In genomic region chr1:150067184-150068182, GRCh38 we compare ENCODE assay signal across 8 cellular contexts. TPM values are rescaled to one million over a fixed set of nuclear protein-coding genes. Genes with fewer than 3 reads are reported as not detected.
DNase-seq lines count a peak whose midpoint lies in the region; ATAC-seq and TF ChIP-seq lines count a peak whose summit lies in the region.

VPS45 (plus strand) TSS chr1:150067776; CDS start chr1:150067858, 82 bp downstream.

- ATAC-seq in GM18867 (IDR thresholded peaks at IDR 0.05; ENCODE audit: unreplicated experiment) (peak; percentile 93), HG03108 (IDR thresholded peaks at IDR 0.05; ENCODE audit: unreplicated experiment) (peak; percentile 90), activated B cell treated with CpG ODN at 0.5 μM for 24 hours (ENCODE audit: low read depth) (peak; percentile 86)

- H3K4me1 ChIP-seq in A673 (ENCODE audit: insufficient read depth, low read length, poor library complexity, severe bottlenecking): peaks cover 23% of the 10 kb centered on the region

- TF ChIP-seq CTCF in A673 (conservative IDR thresholded peaks at IDR 0.05; ENCODE audit: low read depth, low read length) (no peak), activated B cell treated with CpG ODN at 0.5 μM for 24 hours (IDR thresholded peaks at IDR 0.05) (no peak)

- intact Hi-C loops in A673 (cut with micrococcal nuclease; ENCODE audit: unreplicated experiment): loop anchor here (2.0 kb wide), 1 partner anchor 181 kb away; a partner anchor contains a TSS
- intact Hi-C loops in activated B cell treated with CpG ODN at 0.5 μM for 24 hours (cut with micrococcal nuclease): loop anchor here (1.0 to 5.0 kb wide), 3 partner anchors 93 to 215 kb away; partner anchors contain the start of gene CIART

- CTCF ChIA-PET in A673 (lab: Charles Lee) (interaction anchor here (0.6 to 1.1 kb wide), 2 partner anchors 104 to 434 kb away, joined by 3 to 4 read pairs; no protein-coding TSS in a partner anchor), activated B cell treated with CpG ODN at 0.5 μM for 24 hours (lab: Charles Lee) (interaction anchor here (1.2 to 7.7 kb wide), 6 partner anchors 14 to 120 kb away, joined by 4 to 131 read pairs (median 10); no protein-coding TSS in a partner anchor)

- peaks cover 31% of the 10 kb centered on the region for H3K4me1 Mint-ChIP-seq in activated B cell treated with CpG ODN at 0.5 μM for 24 hours

- H3K4me3 ChIP-seq in A673 (ENCODE audit: low read depth, low read length, poor library complexity, severe bottlenecking): peak within 1 kb of the TSS; percentile 67

- H3K27me3 Mint-ChIP-seq in activated B cell treated with CpG ODN at 0.5 μM for 24 hours: no peaks in the 10 kb centered on the region

- DNase-seq in A673 (ENCODE audit: low spot score) (peak; percentile 98), NCI-H2227 treated with DMSO at 0.1 percent for 48 hours (lab: John Stamatoyannopoulos, UW) (peak; percentile 92), activated B cell treated with CpG ODN at 0.5 μM for 24 hours (peak; percentile 71), caudate nucleus (lab: John Stamatoyannopoulos, UW) (peak; percentile 44 to 95 (median 86)), iris pigment epithelial cell (ENCODE audit: low read depth) (peak; percentile 91)
- DNase-seq in stimulated activated CD4-positive, alpha-beta T cell treated with anti-CD3 and anti-CD28 coated beads, Interleukin-12 subunit alpha, Interleukin-12 subunit beta, amount 100 ng/mL, for 4 hours: peak; percentile 76

- H3K27ac ChIP-seq in A673 (ENCODE audit: low read depth, low read length, poor library complexity, severe bottlenecking) (peak within 1 kb of the TSS; percentile 97), caudate nucleus (ENCODE audit: low read depth, low read length) (peak within 1 kb of the TSS; percentile 95)

- peak within 1 kb of the TSS; percentile 95 for H3K27ac Mint-ChIP-seq in activated B cell treated with CpG ODN at 0.5 μM for 24 hours

- POLR2A ChIA-PET in A673 (lab: Charles Lee; ENCODE audit: low non-redundant PET): interaction anchor here (0.6 to 0.7 kb wide), 2 partner anchors 82 to 104 kb away, joined by 4 read pairs; partner anchors contain the start of gene PLEKHO1
- POLR2A ChIA-PET in activated B cell treated with CpG ODN at 0.5 μM for 24 hours (lab: Charles Lee): interaction anchor here (0.5 to 5.4 kb wide), 19 partner anchors 9 to 180 kb away, joined by 3 to 38 read pairs (median 4); partner anchors contain the start of gene PLEKHO1

- peaks cover 28% of the 10 kb centered on the region for H3K36me3 Mint-ChIP-seq in activated B cell treated with CpG ODN at 0.5 μM for 24 hours (ENCODE audit: low read depth)

- TSS peak; percentile 81 for BruUV-seq in A673 (replicated peaks; lab: Mats Ljungman, UMichigan)

- no peaks in the 10 kb centered on the region for H3K27me3 ChIP-seq in A673 (replicated peaks; ENCODE audit: insufficient read depth, low read depth, low read length, poor library complexity)

- peaks cover 9% of the 10 kb centered on the region for H3K36me3 ChIP-seq in A673 (ENCODE audit: insufficient read depth, low read length, poor library complexity, severe bottlenecking)

- no peaks in the 10 kb centered on the region for H3K9me3 Mint-ChIP-seq in activated B cell treated with CpG ODN at 0.5 μM for 24 hours

- peak within 1 kb of the TSS; percentile 95 for H3K4me3 Mint-ChIP-seq in activated B cell treated with CpG ODN at 0.5 μM for 24 hours

- H3K9me3 ChIP-seq in A673 (ENCODE audit: low read depth, low read length, poor library complexity, severe bottlenecking): no peaks in the 10 kb centered on the region

RNA-seq across cellular contexts. Expression of gene VPS45, which starts in this region (rescaled TPM):
- total RNA-seq in A673 (2021) (50.3 and 51.3 TPM in 2 replicates), activated B cell treated with CpG ODN at 0.5 μM for 24 hours (39.0 and 46.0 TPM in 2 replicates)

Comparison
In these comparisons a context has a peak if more than half of its experiments do, and no peak if none do; other contexts are left out.
1. Peak in every context shown above with its lines: DNase-seq, ATAC-seq, H3K4me3 ChIP-seq and H3K27ac ChIP-seq.